Comparison of ENCODE assay signal across 14 cellular contexts in genomic region chr7:139526578-139527544, GRCh38.
DNase-seq lines count a peak whose midpoint lies in the region; ATAC-seq and TF ChIP-seq lines count a peak whose summit lies in the region.
"Had no signal": no experiment of that assay in that cellular context is flagged by ENCODE, and none has a peak within 500 bp of the region (broad histone marks: within the 10 kb centered on the region; RNA-seq: fewer than 3 reads in every experiment).

No MANE protein-coding gene starts in this region.

- peak; percentile 89 for DNase-seq in AG09309 (ENCODE audit: low read depth)
- peak; percentile 32 for DNase-seq in HFF-Myc (ENCODE audit: extremely low read depth, low read depth)
- DNase-seq in amniotic stem cell (lab: John Stamatoyannopoulos, UW): peak; percentile 47
- peak; percentile 72 for DNase-seq in hepatic stellate cell (ENCODE audit: low spot score)
- DNase-seq in KBM-7: no peak
- DNase-seq in NCI-H446 (lab: John Stamatoyannopoulos, UW): no peak
- no peak for DNase-seq in NCI-H2029 treated with DMSO at 0.1 percent for 48 hours (lab: John Stamatoyannopoulos, UW)
- DNase-seq: activated CD8-positive, alpha-beta memory T cell treated with anti-CD3 and anti-CD28 coated beads, Interleukin-2, amount 50 U/mL, for 4 hours; activated naive CD8-positive, alpha-beta T cell treated with anti-CD3 and anti-CD28 coated beads, Interleukin-2, amount 50 U/mL, for 24 hours; dorsolateral prefrontal cortex; natural killer cell; NCI-H1417; right cardiac atrium had no signal

- ATAC-seq in HG03039 (IDR thresholded peaks at IDR 0.05; ENCODE audit: unreplicated experiment): no peak
- ATAC-seq: activated naive CD8-positive, alpha-beta T cell treated with anti-CD3 and anti-CD28 coated beads, Interleukin-2, amount 50 U/mL, for 24 hours; natural killer cell had no signal

- no peak overlapping the region for H3K4me3 ChIP-seq in AG09309 (ENCODE audit: control insufficient read depth, low read depth, low read length)
- H3K4me3 ChIP-seq in HFF-Myc (replicated peaks; ENCODE audit: low read depth, low read length): no peak overlapping the region
- H3K4me3 ChIP-seq: dorsolateral prefrontal cortex had no signal

- TF ChIP-seq CTCF in AG09309 (IDR thresholded peaks at IDR 0.05; ENCODE audit: control insufficient read depth, insufficient read depth, low read depth, low read length, missing control alignments) (no peak), HFF-Myc (IDR thresholded peaks at IDR 0.05; ENCODE audit: low read depth, low read length, missing control alignments) (no peak)

- in situ Hi-C loops in KBM-7 (cut with MboI; ENCODE audit: low pct_unique_long_range_greater_than_20kb, low sequenced_read_pairs): no loop called here

Comparison
In these comparisons a context has a peak if more than half of its experiments do, and no peak if none do; other contexts are left out.
1. DNase-seq: peak in AG09309 (single experiment), HFF-Myc (single experiment), amniotic stem cell (single experiment) and hepatic stellate cell (single experiment); none in KBM-7 (single experiment), NCI-H446 (0 of 2) and NCI-H2029 treated with DMSO at 0.1 percent for 48 hours (single experiment).